In genomic region chr5:31485376-31486207, GRCh38 we compare ENCODE assay signal across 20 cellular contexts. TPM values are rescaled to one million over a fixed set of nuclear protein-coding genes. Genes with fewer than 3 reads are reported as not detected.
A peak's percentile ranks its signal among the peaks of the same experiment; 100 is the strongest.
DNase-seq lines count a peak whose midpoint lies in the region; ATAC-seq and TF ChIP-seq lines count a peak whose summit lies in the region.
"Had no signal": no experiment of that assay in that cellular context is flagged by ENCODE, and none has a peak within 500 bp of the region (broad histone marks: within the 10 kb centered on the region; RNA-seq: fewer than 3 reads in every experiment).

No MANE protein-coding gene starts in this region.

- no peaks in the 10 kb centered on the region for H3K9me3 Mint-ChIP-seq in natural killer cell treated with Interleukin-12 subunit alpha and Interleukin-12 subunit beta and Interleukin-15 and Interleukin-18, amount 100 ng/mL, for 72 hours
- H3K9me3 Mint-ChIP-seq: CD14-positive monocyte, HFFc6 had no signal

- TF ChIP-seq EP300 in transverse colon (IDR thresholded peaks at IDR 0.05; ENCODE audit: low read depth) = no peak

- TF ChIP-seq POLR2A in body of pancreas (IDR thresholded peaks at IDR 0.05) = no peak
- TF ChIP-seq POLR2A in transverse colon (IDR thresholded peaks at IDR 0.05) = no peak

- peaks cover 35% of the 10 kb centered on the region for H3K36me3 Mint-ChIP-seq in natural killer cell treated with Interleukin-12 subunit alpha and Interleukin-12 subunit beta and Interleukin-15 and Interleukin-18, amount 100 ng/mL, for 72 hours

- H3K9me3 ChIP-seq in body of pancreas = no peaks in the 10 kb centered on the region
- no peaks in the 10 kb centered on the region for H3K9me3 ChIP-seq in mucosa of descending colon
- H3K9me3 ChIP-seq in transverse colon = no peaks in the 10 kb centered on the region

- H3K4me1 ChIP-seq in body of pancreas = no peaks in the 10 kb centered on the region
- H3K4me1 ChIP-seq in mucosa of descending colon (ENCODE audit: low read depth) = peaks cover 6% of the 10 kb centered on the region
- H3K4me1 ChIP-seq in transverse colon = peaks cover 0 to 15% (median 4%) of the 10 kb centered on the region in 4 donors

- DNase-seq in body of pancreas (no peak), fibroblast of villous mesenchyme (ENCODE audit: low read depth) (peak; percentile 68), mucosa of descending colon (peak in 2 of 3 donors; percentile 37 to 77), transverse colon (peak; percentile 54), left ventricle myocardium superior (no peak), SKM-1 (lab: John Stamatoyannopoulos, UW; ENCODE audit: unreplicated experiment) (no peak)
- DNase-seq in activated T-cell treated with anti-CD3 and anti-CD28 coated beads, Interleukin-2, amount 50 U/mL, for 1 hour = no peak
- no peak for DNase-seq in natural killer cell treated with Interleukin-12 subunit alpha and Interleukin-12 subunit beta and Interleukin-15 and Interleukin-18, amount 100 ng/mL, for 72 hours (ENCODE audit: low spot score)
- DNase-seq: DMS 273 treated with DMSO at 0.1 percent for 48 hours, DND-41, HFFc6, NCI-H1048, NCI-H146, NCI-H2029 treated with DMSO at 0.1 percent for 48 hours, NCI-H2171, NCI-H526, PC-9, SIG-M5 had no signal

- TF ChIP-seq CTCF in body of pancreas (IDR thresholded peaks at IDR 0.05) (no peak), fibroblast of villous mesenchyme (IDR thresholded peaks at IDR 0.05; ENCODE audit: insufficient read depth, low read depth, low read length) (no peak), mucosa of descending colon (IDR thresholded peaks at IDR 0.05) (no peak), transverse colon (IDR thresholded peaks at IDR 0.05) (no peak)

- no peaks in the 10 kb centered on the region for H3K27me3 ChIP-seq in body of pancreas
- no peaks in the 10 kb centered on the region for H3K27me3 ChIP-seq in transverse colon

- H3K27ac ChIP-seq in body of pancreas (no peak overlapping the region), transverse colon (peak overlapping the region; percentile 30 to 70 (median 46))
- H3K27ac ChIP-seq: PC-9, RWPE1 had no signal

- no peaks in the 10 kb centered on the region for H3K27me3 Mint-ChIP-seq in natural killer cell treated with Interleukin-12 subunit alpha and Interleukin-12 subunit beta and Interleukin-15 and Interleukin-18, amount 100 ng/mL, for 72 hours

- no peak overlapping the region for H3K4me3 Mint-ChIP-seq in natural killer cell treated with Interleukin-12 subunit alpha and Interleukin-12 subunit beta and Interleukin-15 and Interleukin-18, amount 100 ng/mL, for 72 hours
- H3K4me3 Mint-ChIP-seq: CD14-positive monocyte, HFFc6 had no signal

- no peaks in the 10 kb centered on the region for H3K4me1 Mint-ChIP-seq in natural killer cell treated with Interleukin-12 subunit alpha and Interleukin-12 subunit beta and Interleukin-15 and Interleukin-18, amount 100 ng/mL, for 72 hours (ENCODE audit: low read depth in 2 of 2)
- H3K4me1 Mint-ChIP-seq: CD14-positive monocyte had no signal

- WGBS in body of pancreas, 2 donors = 56 to 58% methylated on average over 7 of the region's 7 CpGs
- WGBS in transverse colon (ENCODE audit: low coverage in 1 of 2), 2 donors = 28 to 34% methylated on average over 6 to 7 of the region's 7 CpGs

- intact Hi-C loops in body of pancreas (cut with DNase I) = no loop called here
- intact Hi-C loops in mucosa of descending colon (cut with DNase I, micrococcal nuclease) = no loop called here
- intact Hi-C loops in transverse colon (cut with DNase I; ENCODE audit: low total_unique reads) = no loop called here
- intact Hi-C loops in left ventricle myocardium superior (cut with micrococcal nuclease) = no loop called here

- H3K27ac Mint-ChIP-seq in natural killer cell treated with Interleukin-12 subunit alpha and Interleukin-12 subunit beta and Interleukin-15 and Interleukin-18, amount 100 ng/mL, for 72 hours = no peak overlapping the region
- H3K27ac Mint-ChIP-seq: HFFc6 had no signal

- H3K4me3 ChIP-seq in body of pancreas (no peak overlapping the region), fibroblast of villous mesenchyme (ENCODE audit: low read depth, low read length) (no peak overlapping the region), mucosa of descending colon (no peak overlapping the region), transverse colon (no peak overlapping the region)
- H3K4me3 ChIP-seq: PC-9 had no signal

- ATAC-seq in body of pancreas = peak; percentile 42
- ATAC-seq in mucosa of descending colon = peak; percentile 93
- ATAC-seq in left ventricle myocardium superior = no peak
- ATAC-seq in natural killer cell treated with Interleukin-12 subunit alpha and Interleukin-12 subunit beta and Interleukin-15 and Interleukin-18, amount 100 ng/mL, for 72 hours = no peak

- in situ Hi-C loops in transverse colon (cut with MboI; ENCODE audit: low pct_ligation_motif_present in 1 of 4, low pct_unique_long_range_greater_than_20kb in 1 of 4, low sequenced_read_pairs in 3 of 4) = no loop called here

- H3K36me3 ChIP-seq in body of pancreas (replicated peaks in 1 of 2; ENCODE audit: insufficient read depth in 1 of 2, low read depth in 2 of 2) (no peaks in the 10 kb centered on the region), mucosa of descending colon (ENCODE audit: low read depth) (no peaks in the 10 kb centered on the region), transverse colon (peaks cover 0 to 26% (median 0%) of the 10 kb centered on the region in 4 donors)

RNA-seq across cellular contexts. Expression of gene DROSHA, which starts 46.3 kb away (rescaled TPM):
- 10 to 100 TPM; 16.1 to 85.0 TPM for total RNA-seq in body of pancreas
- total RNA-seq in fibroblast of villous mesenchyme = 37.0 and 54.8 TPM in 2 replicates
- total RNA-seq in mucosa of descending colon = 10 to 100 TPM; 46.6 to 72.4 (median 53.3) TPM
- 100 to 1,000 TPM in 1 of 4 donors, 10 to 100 TPM in 3; 32.2 to 503 (median 47.4) TPM for total RNA-seq in transverse colon
- 41.5 TPM for total RNA-seq in left ventricle myocardium superior
- total RNA-seq in natural killer cell treated with Interleukin-12 subunit alpha and Interleukin-12 subunit beta and Interleukin-15 and Interleukin-18, amount 100 ng/mL, for 72 hours = 100 to 1,000 TPM in 1 of 2 donors, 10 to 100 TPM in 1; 71.5 to 105 TPM

RNA-seq across cellular contexts. Expression of gene C5orf22, which starts 46.5 kb away (rescaled TPM):
- total RNA-seq in body of pancreas = 10 to 100 TPM; 15.5 to 16.6 TPM
- total RNA-seq in fibroblast of villous mesenchyme = 22.2 and 42.3 TPM in 2 replicates
- total RNA-seq in mucosa of descending colon = 10 to 100 TPM; 24.0 to 26.7 (median 24.6) TPM
- total RNA-seq in transverse colon = 10 to 100 TPM in 3 of 4 donors, 1 to 10 TPM in 1; 8.8 to 26.9 (median 18.5) TPM
- 19.7 TPM for total RNA-seq in left ventricle myocardium superior
- 10 to 100 TPM; 25.5 to 29.5 TPM for total RNA-seq in natural killer cell treated with Interleukin-12 subunit alpha and Interleukin-12 subunit beta and Interleukin-15 and Interleukin-18, amount 100 ng/mL, for 72 hours

Comparison
In these comparisons a context has a peak if more than half of its experiments do, and no peak if none do; other contexts are left out.
1. ATAC-seq: peak in body of pancreas (single experiment) and mucosa of descending colon (single experiment); none in left ventricle myocardium superior (single experiment) and natural killer cell treated with Interleukin-12 subunit alpha and Interleukin-12 subunit beta and Interleukin-15 and Interleukin-18, amount 100 ng/mL, for 72 hours (0 of 2).
2. DNase-seq: peak in fibroblast of villous mesenchyme (single experiment), mucosa of descending colon (2 of 3) and transverse colon (single experiment); none in body of pancreas (0 of 4), left ventricle myocardium superior (single experiment), activated T-cell treated with anti-CD3 and anti-CD28 coated beads, Interleukin-2, amount 50 U/mL, for 1 hour (single experiment), SKM-1 (single experiment) and natural killer cell treated with Interleukin-12 subunit alpha and Interleukin-12 subunit beta and Interleukin-15 and Interleukin-18, amount 100 ng/mL, for 72 hours (single experiment).
3. H3K27ac ChIP-seq: peak in transverse colon (4 of 4); none in body of pancreas (0 of 4).